ENCODE assay signal across 17 cellular contexts in genomic region chr5:102863058-102863457, GRCh38.
"Had no signal": no experiment of that assay in that cellular context is flagged by ENCODE, and none has a peak within 500 bp of the region (broad histone marks: within the 10 kb centered on the region; RNA-seq: fewer than 3 reads in every experiment).

No MANE protein-coding gene starts in this region.

- H3K27ac ChIP-seq: brain microvascular endothelial cell, pancreas had no signal

- DNase-seq: activated CD4-positive, CD25-positive, alpha-beta regulatory T cell treated with anti-CD3 and anti-CD28 coated beads, Interleukin-2, amount 50 U/mL, for 72 hours; activated naive CD8-positive, alpha-beta T cell treated with anti-CD3 and anti-CD28 coated beads for 36 hours; amygdala; brain microvascular endothelial cell; cortex of kidney; effector CD4-positive, alpha-beta T cell; foreskin fibroblast; glutamatergic neuron; hypothalamus; pancreas; T1000; thyroid gland; uterus had no signal

- H3K27me3 ChIP-seq: brain microvascular endothelial cell, thyroid gland, uterus had no signal

- H3K9me3 ChIP-seq: pancreas, thyroid gland, uterus had no signal

- H3K9me3 Mint-ChIP-seq: activated naive CD8-positive, alpha-beta T cell treated with anti-CD3 and anti-CD28 coated beads for 36 hours; activated T-helper 1 cell treated with anti-CD3 and anti-CD28 coated beads, Interleukin-12 subunit alpha, Interleukin-12 subunit beta, Interleukin-2, Interleukin-4 antibody, amounts not matched to agents 30 ng/mL and 10 ng/mL and 1 ng/mL, durations not matched to agents 14 hours and 24 hours and 36 hours; central memory CD8-positive, alpha-beta T cell; stimulated activated effector memory CD8-positive, alpha-beta T cell treated with anti-CD3 and anti-CD28 coated beads, Interleukin-12 subunit alpha, Interleukin-12 subunit beta, amount 100 ng/mL, for 72 hours had no signal

- H3K27ac Mint-ChIP-seq: activated naive CD8-positive, alpha-beta T cell treated with anti-CD3 and anti-CD28 coated beads for 36 hours; activated T-helper 1 cell treated with anti-CD3 and anti-CD28 coated beads, Interleukin-12 subunit alpha, Interleukin-12 subunit beta, Interleukin-2, Interleukin-4 antibody, amounts not matched to agents 30 ng/mL and 10 ng/mL and 1 ng/mL, durations not matched to agents 14 hours and 24 hours and 36 hours; stimulated activated effector memory CD8-positive, alpha-beta T cell treated with anti-CD3 and anti-CD28 coated beads, Interleukin-12 subunit alpha, Interleukin-12 subunit beta, amount 100 ng/mL, for 72 hours had no signal

- FAIRE-seq: endothelial cell of umbilical vein had no signal

- H3K36me3 ChIP-seq: brain microvascular endothelial cell, pancreas, thyroid gland, uterus had no signal

- H3K27me3 Mint-ChIP-seq: central memory CD8-positive, alpha-beta T cell had no signal

- H3K4me3 Mint-ChIP-seq: activated naive CD8-positive, alpha-beta T cell treated with anti-CD3 and anti-CD28 coated beads for 36 hours; activated T-helper 1 cell treated with anti-CD3 and anti-CD28 coated beads, Interleukin-12 subunit alpha, Interleukin-12 subunit beta, Interleukin-2, Interleukin-4 antibody, amounts not matched to agents 30 ng/mL and 10 ng/mL and 1 ng/mL, durations not matched to agents 14 hours and 24 hours and 36 hours; central memory CD8-positive, alpha-beta T cell; stimulated activated effector memory CD8-positive, alpha-beta T cell treated with anti-CD3 and anti-CD28 coated beads, Interleukin-12 subunit alpha, Interleukin-12 subunit beta, amount 100 ng/mL, for 72 hours had no signal

- H3K4me3 ChIP-seq: pancreas, thyroid gland, uterus had no signal
